8 cellular contexts compared by ENCODE assay signal in genomic region chr1:234980657-234981396, GRCh38.
DNase-seq lines count a peak whose midpoint lies in the region; ATAC-seq and TF ChIP-seq lines count a peak whose summit lies in the region.

No MANE protein-coding gene starts in this region.

- H3K27me3 ChIP-seq in DND-41 (ENCODE audit: insufficient read depth, low read length, poor library complexity): no peaks in the 10 kb centered on the region
- no peaks in the 10 kb centered on the region for H3K27me3 ChIP-seq in gastroesophageal sphincter
- no peaks in the 10 kb centered on the region for H3K27me3 ChIP-seq in upper lobe of left lung

- peak overlapping the region; percentile 42; the same call in 1 of the 2 replicates for H3K9ac ChIP-seq in DND-41 (ENCODE audit: low read depth, low read length)

- DNase-seq in DND-41 (peak; percentile 71), RPMI8226 (peak; percentile 90), progenitor cell of endocrine pancreas (ENCODE audit: low spot score, unreplicated experiment) (no peak), upper lobe of left lung (peak; percentile 84 to 89), NCI-H2227 treated with DMSO at 0.1 percent for 48 hours (lab: John Stamatoyannopoulos, UW) (no peak)
- DNase-seq in activated effector memory CD4-positive, alpha-beta T cell treated with Interleukin-2 at 50 U/mL for 16 hours: peak; percentile 48

- H3K4me3 ChIP-seq in DND-41 (ENCODE audit: low read depth in 1 of 2, low read length in 2 of 2) (no peak overlapping the region), gastroesophageal sphincter (peak overlapping the region in 1 of 2 donors; percentile 23), upper lobe of left lung (peak overlapping the region in 2 of 4 donors; percentile 18 to 21)

- no peaks in the 10 kb centered on the region for H4K20me1 ChIP-seq in DND-41 (ENCODE audit: insufficient read depth, low read length)

- H3K9me3 ChIP-seq in DND-41 (ENCODE audit: insufficient read depth, low read length, severe bottlenecking) (no peaks in the 10 kb centered on the region), gastroesophageal sphincter (no peaks in the 10 kb centered on the region), upper lobe of left lung (no peaks in the 10 kb centered on the region)

- no peak overlapping the region for H3K4me2 ChIP-seq in DND-41 (ENCODE audit: insufficient read depth, low read length)

- H3K4me3 Mint-ChIP-seq in progenitor cell of endocrine pancreas (ENCODE audit: low read depth): no peak overlapping the region

- no peak for TF ChIP-seq CTCF in DND-41 (IDR thresholded peaks at IDR 0.05; ENCODE audit: borderline replicate concordance, extremely low read depth, low read length, poor library complexity, severe bottlenecking)
- TF ChIP-seq CTCF in gastroesophageal sphincter (IDR thresholded peaks at IDR 0.05): peak in 2 of 4 experiments; percentile 5 to 17
- TF ChIP-seq CTCF in progenitor cell of endocrine pancreas (IDR thresholded peaks at IDR 0.05; ENCODE audit: unreplicated experiment): no peak
- TF ChIP-seq CTCF in upper lobe of left lung (IDR thresholded peaks at IDR 0.05): peak in 1 of 6 experiments; percentile 20

- peak; percentile 68 for TF ChIP-seq EP300 in gastroesophageal sphincter (IDR thresholded peaks at IDR 0.05)
- peak; percentile 45 to 97 (median 83) for TF ChIP-seq EP300 in upper lobe of left lung (IDR thresholded peaks at IDR 0.05)

- ATAC-seq in DND-41 (ENCODE audit: insufficient read depth, low read depth) (peak; percentile 77), HG02571 (IDR thresholded peaks at IDR 0.05; ENCODE audit: unreplicated experiment) (peak; percentile 29), gastroesophageal sphincter (peak; percentile 86), upper lobe of left lung (ENCODE audit: low FRiP score in 2 of 2) (peak; percentile 88)

- H3K9me3 Mint-ChIP-seq in progenitor cell of endocrine pancreas (ENCODE audit: low read depth): no peaks in the 10 kb centered on the region

- H3K27ac ChIP-seq in DND-41 (ENCODE audit: low read length) (peak overlapping the region; percentile 91), gastroesophageal sphincter (peak overlapping the region; percentile 91 to 97 (median 95)), upper lobe of left lung (peak overlapping the region; percentile 87 to 95 (median 92))

- peak in 1 of 2 donors; percentile 30 for TF ChIP-seq POLR2A in gastroesophageal sphincter (IDR thresholded peaks at IDR 0.05)
- peak in 2 of 4 donors; percentile 26 to 68 for TF ChIP-seq POLR2A in upper lobe of left lung (IDR thresholded peaks at IDR 0.05)

- no peak overlapping the region for H2AFZ ChIP-seq in DND-41 (ENCODE audit: low read depth, low read length)

- H3K36me3 ChIP-seq in DND-41 (ENCODE audit: insufficient read depth, low read length) (no peaks in the 10 kb centered on the region), gastroesophageal sphincter (no peaks in the 10 kb centered on the region), upper lobe of left lung (no peaks in the 10 kb centered on the region)

- 0 to 15% methylated on average over 2 to 6 of the region's 18 CpGs for whole genome bisulfite sequencing in gastroesophageal sphincter (ENCODE audit: low coverage in 1 of 2), 2 donors
- 27 to 28% methylated on average over 15 to 18 of the region's 18 CpGs for WGBS in upper lobe of left lung, 2 donors

- H3K27ac Mint-ChIP-seq in progenitor cell of endocrine pancreas: peak overlapping the region; percentile 71

- H3K4me1 Mint-ChIP-seq in progenitor cell of endocrine pancreas (ENCODE audit: low read depth): peaks cover 24% of the 10 kb centered on the region

- H3K27me3 Mint-ChIP-seq in progenitor cell of endocrine pancreas: no peaks in the 10 kb centered on the region

- H3K79me2 ChIP-seq in DND-41 (ENCODE audit: insufficient read depth, low read length): no peaks in the 10 kb centered on the region

- H3K36me3 Mint-ChIP-seq in progenitor cell of endocrine pancreas (ENCODE audit: insufficient read depth): no peaks in the 10 kb centered on the region

- H3K4me1 ChIP-seq in DND-41 (ENCODE audit: insufficient read depth, low read length) (peaks cover 56% of the 10 kb centered on the region), gastroesophageal sphincter (peaks cover 16 to 77% (median 45%) of the 10 kb centered on the region in 3 donors), upper lobe of left lung (peaks cover 66 to 91% (median 75%) of the 10 kb centered on the region in 4 donors)

Comparison
In these comparisons a context has a peak if more than half of its experiments do, and no peak if none do; other contexts are left out.
1. ATAC-seq: peak in every context shown above with its lines; median percentile 88 in upper lobe of left lung; 86 in gastroesophageal sphincter; 77 in DND-41; 29 in HG02571.
2. DNase-seq: peak in DND-41 (single experiment), RPMI8226 (single experiment), activated effector memory CD4-positive, alpha-beta T cell treated with Interleukin-2 at 50 U/mL for 16 hours (single experiment) and upper lobe of left lung (2 of 2); none in progenitor cell of endocrine pancreas (single experiment) and NCI-H2227 treated with DMSO at 0.1 percent for 48 hours (single experiment).
3. Peak in every context shown above with its lines, with median percentiles within 50 percentile points of each other: H3K27ac ChIP-seq.